Comparison of ENCODE assay signal across 1 cellular context in genomic region chr1:172443666-172444453, GRCh38.
TF ChIP-seq lines count a peak whose summit lies in the region.

Gene PIGC, minus strand, starts transcription at chr1:172444069. Its CDS starts 1,447 bp downstream, at chr1:172442622.

TF ChIP-seq in WTC11, 78 proteins besides CTCF, POLR2A, EP300 and RAD21 (continued from another document):
- TF ChIP-seq ZNF396 (CRISPR knock-in tag; IDR thresholded peaks at IDR 0.05; ENCODE audit: borderline replicate concordance) (0 out of 2 replicates have a peak, but pooled peaks have one; percentile 42), CDX4 (CRISPR knock-in tag; IDR thresholded peaks at IDR 0.05; ENCODE audit: borderline replicate concordance) (no peak), E2F1 (CRISPR knock-in tag; IDR thresholded peaks at IDR 0.05) (no peak)
